In genomic region chr5:126499742-126500396, GRCh38 we compare ENCODE assay signal across 8 cellular contexts.
DNase-seq lines count a peak whose midpoint lies in the region; FAIRE-seq and TF ChIP-seq lines count a peak whose summit lies in the region.

No MANE protein-coding gene starts in this region.

- no peaks in the 10 kb centered on the region for H3K36me3 Mint-ChIP-seq in activated naive CD8-positive, alpha-beta T cell
- no peaks in the 10 kb centered on the region for H3K36me3 Mint-ChIP-seq in activated naive CD8-positive, alpha-beta T cell treated with anti-CD3 and anti-CD28 coated beads for 36 hours
- peaks cover 21% of the 10 kb centered on the region for H3K36me3 Mint-ChIP-seq in HFFc6 (ENCODE audit: low read depth)

- no peaks in the 10 kb centered on the region for H4K20me1 ChIP-seq in osteoblast (ENCODE audit: insufficient read depth, low read length)

- H3K4me3 ChIP-seq in choroid plexus epithelial cell (ENCODE audit: low read depth, low read length) (no peak overlapping the region), osteoblast (ENCODE audit: insufficient read depth, low read length) (no peak overlapping the region)

- DNase-seq in activated naive CD8-positive, alpha-beta T cell treated with anti-CD3 and anti-CD28 coated beads for 36 hours = no peak
- no peak for DNase-seq in HFFc6
- peak; percentile 9 for DNase-seq in NCI-H82 treated with DMSO at 0.1 percent for 48 hours (lab: John Stamatoyannopoulos, UW; ENCODE audit: unreplicated experiment)
- DNase-seq in choroid plexus epithelial cell (ENCODE audit: low read depth) = peak; percentile 58
- DNase-seq in osteoblast (ENCODE audit: insufficient read length, low spot score, missing footprints) = no peak
- DNase-seq in SK-N-DZ (ENCODE audit: low spot score) = no peak
- no peak for DNase-seq in frontal cortex (ENCODE audit: low spot score in 2 of 2)

- no peak overlapping the region for H3K4me2 ChIP-seq in osteoblast (ENCODE audit: insufficient read depth, low read length)

- H3K27me3 Mint-ChIP-seq in activated naive CD8-positive, alpha-beta T cell = no peaks in the 10 kb centered on the region
- H3K27me3 Mint-ChIP-seq in activated naive CD8-positive, alpha-beta T cell treated with anti-CD3 and anti-CD28 coated beads for 36 hours = no peaks in the 10 kb centered on the region
- H3K27me3 Mint-ChIP-seq in HFFc6 (ENCODE audit: insufficient read depth) = peaks cover 2% of the 10 kb centered on the region; the same call in 1 of the 2 replicates

- H3K4me3 Mint-ChIP-seq in activated naive CD8-positive, alpha-beta T cell = peak overlapping the region; percentile 15
- no peak overlapping the region for H3K4me3 Mint-ChIP-seq in activated naive CD8-positive, alpha-beta T cell treated with anti-CD3 and anti-CD28 coated beads for 36 hours
- H3K4me3 Mint-ChIP-seq in HFFc6 = no peak overlapping the region

- peak; percentile 80 for TF ChIP-seq CTCF in HFFc6 (IDR thresholded peaks at IDR 0.05)
- peak; percentile 71 for TF ChIP-seq CTCF in choroid plexus epithelial cell (conservative IDR thresholded peaks at IDR 0.05; ENCODE audit: low read depth, low read length)
- TF ChIP-seq CTCF in osteoblast (IDR thresholded peaks at IDR 0.05; ENCODE audit: extremely low read depth, low read depth, low read length) = peak; percentile 64

- no peaks in the 10 kb centered on the region for H3K27me3 ChIP-seq in osteoblast (ENCODE audit: insufficient read depth, low read length)

- FAIRE-seq in frontal cortex (lab: Jason Lieb, UNC) = no peak

- H3K27ac ChIP-seq in osteoblast (ENCODE audit: low read depth, low read length) = no peak overlapping the region

- H3K36me3 ChIP-seq in osteoblast (ENCODE audit: insufficient read depth, low read length) = no peaks in the 10 kb centered on the region

- H3K9me3 ChIP-seq in osteoblast (ENCODE audit: low read depth, low read length) = no peaks in the 10 kb centered on the region

- no peaks in the 10 kb centered on the region for H3K79me2 ChIP-seq in osteoblast (ENCODE audit: insufficient read depth, low read length)

- H2AFZ ChIP-seq in osteoblast (ENCODE audit: low read length) = no peak overlapping the region

- no peak overlapping the region for H3K27ac Mint-ChIP-seq in activated naive CD8-positive, alpha-beta T cell
- H3K27ac Mint-ChIP-seq in activated naive CD8-positive, alpha-beta T cell treated with anti-CD3 and anti-CD28 coated beads for 36 hours = no peak overlapping the region
- H3K27ac Mint-ChIP-seq in HFFc6 = peak overlapping the region; percentile 12; the same call in 1 of the 2 replicates

- no peaks in the 10 kb centered on the region for H3K9me3 Mint-ChIP-seq in activated naive CD8-positive, alpha-beta T cell (ENCODE audit: low read depth)
- H3K9me3 Mint-ChIP-seq in activated naive CD8-positive, alpha-beta T cell treated with anti-CD3 and anti-CD28 coated beads for 36 hours = no peaks in the 10 kb centered on the region
- H3K9me3 Mint-ChIP-seq in HFFc6 = no peaks in the 10 kb centered on the region

- H3K4me1 Mint-ChIP-seq in activated naive CD8-positive, alpha-beta T cell (ENCODE audit: low read depth) = peaks cover 32% of the 10 kb centered on the region
- H3K4me1 Mint-ChIP-seq in activated naive CD8-positive, alpha-beta T cell treated with anti-CD3 and anti-CD28 coated beads for 36 hours = peaks cover 13% of the 10 kb centered on the region
- peaks cover 39% of the 10 kb centered on the region for H3K4me1 Mint-ChIP-seq in HFFc6 (ENCODE audit: low read depth)

- peaks cover 12% of the 10 kb centered on the region for H3K4me1 ChIP-seq in osteoblast (ENCODE audit: insufficient read depth, low read length)

Comparison
In these comparisons a context has a peak if more than half of its experiments do, and no peak if none do; other contexts are left out.
1. DNase-seq: peak in NCI-H82 treated with DMSO at 0.1 percent for 48 hours (single experiment) and choroid plexus epithelial cell (single experiment); none in activated naive CD8-positive, alpha-beta T cell treated with anti-CD3 and anti-CD28 coated beads for 36 hours (single experiment), HFFc6 (single experiment), osteoblast (single experiment), SK-N-DZ (single experiment) and frontal cortex (0 of 2).
2. Peak in every context shown above with its lines, with median percentiles within 50 percentile points of each other: CTCF ChIP-seq.